Comparison of ENCODE assay signal across 8 cellular contexts in genomic region chr11:110296226-110297081, GRCh38. TPM values are rescaled to one million over a fixed set of nuclear protein-coding genes. Genes with fewer than 3 reads are reported as not detected.
DNase-seq lines count a peak whose midpoint lies in the region; FAIRE-seq and TF ChIP-seq lines count a peak whose summit lies in the region.

Gene RDX, minus strand, starts transcription at chr11:110296614. Its CDS starts 16,922 bp downstream, at chr11:110279692.

- H3K79me2 ChIP-seq in astrocyte (ENCODE audit: insufficient read depth, low read length): peaks cover 48% of the 10 kb centered on the region

- CTCF ChIA-PET in HEK293T (lab: Yijun Ruan, JAX): interaction anchor here (1.0 to 1.3 kb wide), 2 partner anchors 33 to 95 kb away, joined by 3 to 5 read pairs; no protein-coding TSS in a partner anchor

- H3K4me2 ChIP-seq in astrocyte (ENCODE audit: low read length): peak within 1 kb of the TSS; percentile 90

- TF ChIP-seq CTCF in astrocyte (IDR thresholded peaks at IDR 0.05; ENCODE audit: insufficient read depth, low read depth, low read length): no peak

- H3K4me3 ChIP-seq in astrocyte (ENCODE audit: insufficient read depth, low read depth, low read length): peak within 1 kb of the TSS; percentile 90

- POLR2A ChIA-PET in HEK293T (lab: Yijun Ruan, JAX): interaction anchor here (0.7 to 1.8 kb wide), 8 partner anchors 9 to 380 kb away, joined by 3 to 6 read pairs (median 3); no protein-coding TSS in a partner anchor

- H3K4me1 ChIP-seq in astrocyte (ENCODE audit: insufficient read depth, low read length): peaks cover 18% of the 10 kb centered on the region

- peak; percentile 89 for DNase-seq in GM12891 (ENCODE audit: insufficient read length, low spot score)
- DNase-seq in HEK293T (ENCODE audit: extremely low spot score): peak; percentile 81
- peak; percentile 28 for DNase-seq in MV-4-11 (lab: John Stamatoyannopoulos, UW)
- peak; percentile 28 to 77 (median 50) for DNase-seq in T-helper 2 cell
- DNase-seq in astrocyte (ENCODE audit: low read depth): peak; percentile 74
- DNase-seq in hepatic stellate cell (ENCODE audit: low spot score): peak; percentile 81
- peak; percentile 78 for DNase-seq in putamen (ENCODE audit: low spot score)
- no peak for DNase-seq in cortex of kidney (lab: John Stamatoyannopoulos, UW)

- H3K9me3 ChIP-seq in astrocyte (ENCODE audit: insufficient read depth, low read depth, low read length): no peaks in the 10 kb centered on the region

- peak within 1 kb of the TSS; percentile 97 for H3K9ac ChIP-seq in astrocyte (ENCODE audit: low read length)

- peaks cover 39% of the 10 kb centered on the region for H4K20me1 ChIP-seq in astrocyte (ENCODE audit: insufficient read depth, low read length)

- peak within 1 kb of the TSS; percentile 94 for H3K27ac ChIP-seq in astrocyte (ENCODE audit: low read depth, low read length)

- no peaks in the 10 kb centered on the region for H3K27me3 ChIP-seq in astrocyte (ENCODE audit: insufficient read depth, low read length)

- peak; percentile 54; the same call in 1 of the 2 replicates for TF ChIP-seq POLR2A in GM12891 (IDR thresholded peaks at IDR 0.05; ENCODE audit: low read depth, low read length)

- H3K4me3 Mint-ChIP-seq in astrocyte (ENCODE audit: unreplicated experiment): peak within 1 kb of the TSS; percentile 96

- peaks cover 25% of the 10 kb centered on the region for H3K4me1 Mint-ChIP-seq in astrocyte (ENCODE audit: low read depth, unreplicated experiment)

- peak; percentile 87 for FAIRE-seq in GM12891 (lab: Jason Lieb, UNC)
- no peak for FAIRE-seq in astrocyte (lab: Jason Lieb, UNC)

- no peaks in the 10 kb centered on the region for H3K9me3 Mint-ChIP-seq in astrocyte (ENCODE audit: unreplicated experiment)

- peak within 1 kb of the TSS; percentile 95 for H3K27ac Mint-ChIP-seq in astrocyte (ENCODE audit: unreplicated experiment)

- H3K36me3 ChIP-seq in astrocyte (ENCODE audit: insufficient read depth, low read length): no peaks in the 10 kb centered on the region

- no peaks in the 10 kb centered on the region for H3K27me3 Mint-ChIP-seq in astrocyte (ENCODE audit: low read depth, unreplicated experiment)

- H2AFZ ChIP-seq in astrocyte (ENCODE audit: low read depth, low read length): peak within 1 kb of the TSS; percentile 71

- H3K36me3 Mint-ChIP-seq in astrocyte (ENCODE audit: low read depth, unreplicated experiment): no peaks in the 10 kb centered on the region

TF ChIP-seq in GM12891, 5 proteins besides CTCF, POLR2A, EP300 and RAD21:
- no peak for TF ChIP-seq TAF1 (IDR thresholded peaks at IDR 0.05; ENCODE audit: low read depth, low read length)
- no peak for TF ChIP-seq POU2F2 (IDR thresholded peaks at IDR 0.05; ENCODE audit: low read depth, low read length)
- no peak; the same call in 1 of the 2 replicates for TF ChIP-seq SPI1 (IDR thresholded peaks at IDR 0.05; ENCODE audit: low read depth, low read length)
- TF ChIP-seq POLR2AphosphoS5 (IDR thresholded peaks at IDR 0.05; ENCODE audit: low read depth, low read length): no peak
- no peak for TF ChIP-seq PAX5 (IDR thresholded peaks at IDR 0.05; ENCODE audit: insufficient read depth, low read length, severe bottlenecking)
TF ChIP-seq in GM12891: peak in this region for 0.

TF ChIP-seq in HEK293T, 16 proteins besides CTCF, POLR2A, EP300 and RAD21:
- TF ChIP-seq LEF1 (IDR thresholded peaks at IDR 0.05; ENCODE audit: borderline replicate concordance) (no peak), FOXM1 (IDR thresholded peaks at IDR 0.05; ENCODE audit: borderline replicate concordance) (peak; percentile 79)

RNA-seq across cellular contexts. Expression of gene RDX, which starts in this region (rescaled TPM):
- polyA plus RNA-seq in GM12891 (2012; ENCODE audit: low read depth, missing spikeins): 30.1 TPM
- total RNA-seq in astrocyte: 128 and 132 TPM in 2 replicates
